8 cellular contexts compared by ENCODE assay signal in the genomic region with DNA sequence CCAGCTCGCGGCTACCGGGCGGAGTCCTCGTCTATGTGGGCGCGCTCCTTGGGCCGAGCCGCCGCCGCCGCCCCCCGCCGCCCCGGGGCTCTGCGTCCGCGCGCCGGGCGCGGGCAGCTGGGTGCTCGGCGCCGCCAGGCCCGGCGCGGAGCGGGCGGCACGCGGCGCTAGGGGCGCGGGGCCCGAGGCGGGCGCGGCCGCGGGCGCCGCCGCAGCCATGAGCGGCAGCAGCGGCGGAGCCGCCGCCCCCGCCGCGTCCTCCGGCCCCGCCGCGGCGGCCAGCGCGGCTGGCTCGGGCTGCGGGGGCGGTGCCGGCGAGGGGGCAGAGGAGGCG. TPM values are rescaled to one million over a fixed set of nuclear protein-coding genes. Genes with fewer than 3 reads are reported as not detected.
DNase-seq lines count a peak whose midpoint lies in the region; ATAC-seq, FAIRE-seq and TF ChIP-seq lines count a peak whose summit lies in the region.

No MANE protein-coding gene starts in this region.

- peak; percentile 17 for ATAC-seq in HG02642 (IDR thresholded peaks at IDR 0.05; ENCODE audit: poor library complexity, unreplicated experiment)

- H3K27ac ChIP-seq in VCaP, result peak overlapping the region; percentile 97

- H3K27me3 Mint-ChIP-seq in endothelial cell (ENCODE audit: unreplicated experiment), result peaks cover 14% of the 10 kb centered on the region

- no peak for TF ChIP-seq POLR2A in lower leg skin (IDR thresholded peaks at IDR 0.05)
- no peak for TF ChIP-seq POLR2A in H54 (IDR thresholded peaks at IDR 0.05; ENCODE audit: low read depth, low read length)

- no peaks in the 10 kb centered on the region for H3K9me3 Mint-ChIP-seq in endothelial cell (ENCODE audit: unreplicated experiment)

- H3K4me1 Mint-ChIP-seq in endothelial cell (ENCODE audit: unreplicated experiment), result peaks cover 38% of the 10 kb centered on the region

- H3K4me3 ChIP-seq in GM12875 (ENCODE audit: low read depth, low read length) (peak overlapping the region; percentile 89), lower leg skin (ENCODE audit: low read depth, poor library complexity, severe bottlenecking) (peak overlapping the region; percentile 75)

- in situ Hi-C loops in GM13976 (cut with MboI; ENCODE audit: low sequenced_read_pairs, unreplicated experiment), result no loop called here

- TF ChIP-seq CTCF in GM12875 (IDR thresholded peaks at IDR 0.05; ENCODE audit: borderline replicate concordance, insufficient read depth, low read depth, low read length), result no peak
- TF ChIP-seq CTCF in VCaP (conservative IDR thresholded peaks at IDR 0.05), result no peak
- no peak for TF ChIP-seq CTCF in lower leg skin (IDR thresholded peaks at IDR 0.05)
- no peak for TF ChIP-seq CTCF in endothelial cell (IDR thresholded peaks at IDR 0.05; ENCODE audit: unreplicated experiment)
- TF ChIP-seq CTCF in GM13976 (IDR thresholded peaks at IDR 0.05; ENCODE audit: borderline replicate concordance, control extremely low read depth, extremely low read depth, insufficient read depth, missing control alignments), result no peak

- WGBS in lower leg skin, 2 donors, result 0% methylated on average over 1 to 6 of the region's 65 CpGs

- DNase-seq in lower leg skin (ENCODE audit: low spot score in 2 of 2), result no peak
- DNase-seq in DMS153 (lab: John Stamatoyannopoulos, UW), result no peak
- no peak for DNase-seq in endothelial cell (ENCODE audit: low spot score)
- DNase-seq in H54 (ENCODE audit: insufficient read length, low spot score), result no peak
- no peak for DNase-seq in GM13976 (ENCODE audit: low spot score)

- no peak for FAIRE-seq in H54 (lab: Jason Lieb, UNC)

- no peak overlapping the region for H3K4me3 Mint-ChIP-seq in endothelial cell (ENCODE audit: unreplicated experiment)

- no peak overlapping the region for H3K27ac Mint-ChIP-seq in endothelial cell (ENCODE audit: unreplicated experiment)

- intact Hi-C loops in lower leg skin (cut with DNase I; ENCODE audit: low total_unique reads), result no loop called here

- peaks cover 4% of the 10 kb centered on the region for H3K36me3 Mint-ChIP-seq in endothelial cell (ENCODE audit: low read depth, unreplicated experiment)

RNA-seq across cellular contexts. Expression of gene TRIO, which starts 0.3 kb away (rescaled TPM):
- total RNA-seq in lower leg skin (100 to 1,000 TPM in 1 of 4 donors, 10 to 100 TPM in 3; 47.8 to 101 (median 64.5) TPM), endothelial cell (ENCODE audit: unreplicated experiment) (229 TPM)
